ENCODE assay signal across 1 cellular context in genomic region chr16:82675300-82675699, GRCh38.
TF ChIP-seq lines count a peak whose summit lies in the region.

No MANE protein-coding gene starts in this region.

TF ChIP-seq in SK-N-SH, 30 proteins besides CTCF, POLR2A, EP300 and RAD21 (continued from another document):
- TF ChIP-seq FOSL2 (IDR thresholded peaks at IDR 0.05; ENCODE audit: borderline replicate concordance, low read depth) (no peak), TCF12 (IDR thresholded peaks at IDR 0.05) (0 out of 2 replicates have a peak, but pooled peaks have one; percentile 9), TAF1 (IDR thresholded peaks at IDR 0.05; ENCODE audit: borderline replicate concordance, low read depth, low read length) (no peak)
